Comparison of ENCODE assay signal across 17 cellular contexts in genomic region chr2:106111882-106112571, GRCh38.
DNase-seq lines count a peak whose midpoint lies in the region; ATAC-seq and TF ChIP-seq lines count a peak whose summit lies in the region.
"Had no signal": no experiment of that assay in that cellular context is flagged by ENCODE, and none has a peak within 500 bp of the region (broad histone marks: within the 10 kb centered on the region; RNA-seq: fewer than 3 reads in every experiment).

No MANE protein-coding gene starts in this region.

- H3K27me3 Mint-ChIP-seq in activated CD8-positive, alpha-beta T cell treated with anti-CD3 and anti-CD28 coated beads for 36 hours: no peaks in the 10 kb centered on the region
- no peaks in the 10 kb centered on the region for H3K27me3 Mint-ChIP-seq in activated CD8-positive, alpha-beta T cell treated with anti-CD3 and anti-CD28 coated beads, Interleukin-2, amount 10 ng/mL, durations not matched to agents 7 days and 5 days (ENCODE audit: low read depth)
- H3K27me3 Mint-ChIP-seq: CD4-positive, alpha-beta memory T cell had no signal

- H3K36me3 Mint-ChIP-seq in activated CD8-positive, alpha-beta T cell treated with anti-CD3 and anti-CD28 coated beads for 36 hours (ENCODE audit: low read depth): peaks cover 23% of the 10 kb centered on the region
- H3K36me3 Mint-ChIP-seq in activated CD8-positive, alpha-beta T cell treated with anti-CD3 and anti-CD28 coated beads, Interleukin-2, amount 10 ng/mL, durations not matched to agents 7 days and 5 days (ENCODE audit: low read depth): peaks cover 52% of the 10 kb centered on the region
- no peaks in the 10 kb centered on the region for H3K36me3 Mint-ChIP-seq in activated naive CD4-positive, alpha-beta T cell treated with anti-CD3 and anti-CD28 coated beads, Interleukin-2, amount 50 U/mL, for 72 hours
- H3K36me3 Mint-ChIP-seq in stimulated activated effector memory CD8-positive, alpha-beta T cell treated with anti-CD3 and anti-CD28 coated beads, Interleukin-12 subunit alpha, Interleukin-12 subunit beta, amount 100 ng/mL, for 72 hours: peaks cover 13% of the 10 kb centered on the region

- POLR2A ChIA-PET in activated CD8-positive, alpha-beta T cell treated with anti-CD3 and anti-CD28 coated beads for 36 hours (lab: Charles Lee): no interaction called here
- POLR2A ChIA-PET in activated CD8-positive, alpha-beta T cell treated with anti-CD3 and anti-CD28 coated beads, Interleukin-2, amount 10 ng/mL, durations not matched to agents 7 days and 5 days (lab: Charles Lee): no interaction called here

- TF ChIP-seq CTCF in activated CD8-positive, alpha-beta T cell treated with anti-CD3 and anti-CD28 coated beads for 36 hours (IDR thresholded peaks at IDR 0.05): no peak

- H3K4me3 Mint-ChIP-seq in activated CD8-positive, alpha-beta T cell treated with anti-CD3 and anti-CD28 coated beads for 36 hours: no peak overlapping the region
- no peak overlapping the region for H3K4me3 Mint-ChIP-seq in activated CD8-positive, alpha-beta T cell treated with anti-CD3 and anti-CD28 coated beads, Interleukin-2, amount 10 ng/mL, durations not matched to agents 7 days and 5 days
- no peak overlapping the region for H3K4me3 Mint-ChIP-seq in stimulated activated effector memory CD8-positive, alpha-beta T cell treated with anti-CD3 and anti-CD28 coated beads, Interleukin-12 subunit alpha, Interleukin-12 subunit beta, amount 100 ng/mL, for 72 hours
- H3K4me3 Mint-ChIP-seq: CD14-positive monocyte; CD4-positive, alpha-beta memory T cell; HFFc6 had no signal

- intact Hi-C loops in activated CD8-positive, alpha-beta T cell treated with anti-CD3 and anti-CD28 coated beads for 36 hours (cut with micrococcal nuclease): no loop called here

- DNase-seq in activated CD8-positive, alpha-beta T cell treated with anti-CD3 and anti-CD28 coated beads for 36 hours: no peak
- no peak for DNase-seq in activated CD8-positive, alpha-beta T cell treated with anti-CD3 and anti-CD28 coated beads, Interleukin-2, amount 10 ng/mL, durations not matched to agents 7 days and 5 days
- no peak for DNase-seq in activated naive CD4-positive, alpha-beta T cell treated with anti-CD3 and anti-CD28 coated beads, Interleukin-2, amount 50 U/mL, for 72 hours (ENCODE audit: low spot score in 2 of 2)
- DNase-seq in activated naive CD4-positive, alpha-beta T cell treated with anti-CD3 and anti-CD28 coated beads, Interleukin-2, amount 50 U/mL, for 16 hours: no peak
- peak in 1 of 2 donors; percentile 45 for DNase-seq in stimulated activated effector memory CD8-positive, alpha-beta T cell treated with anti-CD3 and anti-CD28 coated beads, Interleukin-12 subunit alpha, Interleukin-12 subunit beta, amount 100 ng/mL, for 72 hours (ENCODE audit: low spot score in 2 of 2)
- DNase-seq: 8988T; CD4-positive, alpha-beta memory T cell; DMS153; DMS79; GDM1; GOT3; H7; HFFc6 had no signal

- no peaks in the 10 kb centered on the region for H3K9me3 Mint-ChIP-seq in activated CD8-positive, alpha-beta T cell treated with anti-CD3 and anti-CD28 coated beads for 36 hours
- H3K9me3 Mint-ChIP-seq in activated CD8-positive, alpha-beta T cell treated with anti-CD3 and anti-CD28 coated beads, Interleukin-2, amount 10 ng/mL, durations not matched to agents 7 days and 5 days (ENCODE audit: insufficient read depth): no peaks in the 10 kb centered on the region
- H3K9me3 Mint-ChIP-seq in activated naive CD4-positive, alpha-beta T cell treated with anti-CD3 and anti-CD28 coated beads, Interleukin-2, amount 50 U/mL, for 72 hours: no peaks in the 10 kb centered on the region
- H3K9me3 Mint-ChIP-seq in stimulated activated effector memory CD8-positive, alpha-beta T cell treated with anti-CD3 and anti-CD28 coated beads, Interleukin-12 subunit alpha, Interleukin-12 subunit beta, amount 100 ng/mL, for 72 hours: no peaks in the 10 kb centered on the region
- H3K9me3 Mint-ChIP-seq: CD14-positive monocyte; CD4-positive, alpha-beta memory T cell; HFFc6 had no signal

- ATAC-seq in activated CD8-positive, alpha-beta T cell treated with anti-CD3 and anti-CD28 coated beads for 36 hours: no peak
- no peak for ATAC-seq in activated CD8-positive, alpha-beta T cell treated with anti-CD3 and anti-CD28 coated beads, Interleukin-2, amount 10 ng/mL, durations not matched to agents 7 days and 5 days
- no peak for ATAC-seq in activated naive CD4-positive, alpha-beta T cell treated with anti-CD3 and anti-CD28 coated beads, Interleukin-2, amount 50 U/mL, for 72 hours
- ATAC-seq in stimulated activated effector memory CD8-positive, alpha-beta T cell treated with anti-CD3 and anti-CD28 coated beads, Interleukin-12 subunit alpha, Interleukin-12 subunit beta, amount 100 ng/mL, for 72 hours: no peak
- ATAC-seq in HG03097 (IDR thresholded peaks at IDR 0.05; ENCODE audit: low FRiP score, unreplicated experiment) (no peak), GM19035 (IDR thresholded peaks at IDR 0.05; ENCODE audit: unreplicated experiment) (no peak)
- ATAC-seq: HCT116 had no signal

- CTCF ChIA-PET in activated CD8-positive, alpha-beta T cell treated with anti-CD3 and anti-CD28 coated beads for 36 hours (lab: Charles Lee): interaction anchor here (0.8 kb wide), 1 partner anchor 28 kb away, joined by 3 read pairs; no protein-coding TSS in a partner anchor
- CTCF ChIA-PET in activated CD8-positive, alpha-beta T cell treated with anti-CD3 and anti-CD28 coated beads, Interleukin-2, amount 10 ng/mL, durations not matched to agents 7 days and 5 days (lab: Charles Lee): no interaction called here

- peak overlapping the region; percentile 21 for H3K27ac Mint-ChIP-seq in activated CD8-positive, alpha-beta T cell treated with anti-CD3 and anti-CD28 coated beads for 36 hours
- no peak overlapping the region for H3K27ac Mint-ChIP-seq in activated CD8-positive, alpha-beta T cell treated with anti-CD3 and anti-CD28 coated beads, Interleukin-2, amount 10 ng/mL, durations not matched to agents 7 days and 5 days
- H3K27ac Mint-ChIP-seq in activated naive CD4-positive, alpha-beta T cell treated with anti-CD3 and anti-CD28 coated beads, Interleukin-2, amount 50 U/mL, for 72 hours: peak overlapping the region; percentile 14 to 22
- H3K27ac Mint-ChIP-seq in stimulated activated effector memory CD8-positive, alpha-beta T cell treated with anti-CD3 and anti-CD28 coated beads, Interleukin-12 subunit alpha, Interleukin-12 subunit beta, amount 100 ng/mL, for 72 hours: peak overlapping the region; percentile 72
- H3K27ac Mint-ChIP-seq: HFFc6 had no signal

- peaks cover 24% of the 10 kb centered on the region for H3K4me1 Mint-ChIP-seq in activated CD8-positive, alpha-beta T cell treated with anti-CD3 and anti-CD28 coated beads for 36 hours (ENCODE audit: low read depth)
- peaks cover 10% of the 10 kb centered on the region for H3K4me1 Mint-ChIP-seq in activated CD8-positive, alpha-beta T cell treated with anti-CD3 and anti-CD28 coated beads, Interleukin-2, amount 10 ng/mL, durations not matched to agents 7 days and 5 days (ENCODE audit: low read depth)
- peaks cover 31% of the 10 kb centered on the region for H3K4me1 Mint-ChIP-seq in stimulated activated effector memory CD8-positive, alpha-beta T cell treated with anti-CD3 and anti-CD28 coated beads, Interleukin-12 subunit alpha, Interleukin-12 subunit beta, amount 100 ng/mL, for 72 hours
